ENCODE assay signal across 12 cellular contexts in genomic region chr14:68687746-68688145, GRCh38.
DNase-seq lines count a peak whose midpoint lies in the region; ATAC-seq and TF ChIP-seq lines count a peak whose summit lies in the region.
"Had no signal": no experiment of that assay in that cellular context is flagged by ENCODE, and none has a peak within 500 bp of the region (broad histone marks: within the 10 kb centered on the region; RNA-seq: fewer than 3 reads in every experiment).

No MANE protein-coding gene starts in this region.

- no peaks in the 10 kb centered on the region for H3K27me3 Mint-ChIP-seq in Calu3 (ENCODE audit: unreplicated experiment)
- H3K27me3 Mint-ChIP-seq in osteocyte (ENCODE audit: unreplicated experiment), result no peaks in the 10 kb centered on the region
- peaks cover 7% of the 10 kb centered on the region for H3K27me3 Mint-ChIP-seq in stimulated activated naive CD8-positive, alpha-beta T cell treated with anti-CD3 and anti-CD28 coated beads, Interleukin-15, amount 100 ng/mL, for 72 hours

- 0 out of 2 replicates have a peak overlapping the region, but pooled peaks have one; percentile 25 for H2AFZ ChIP-seq in PC-3 (ENCODE audit: low read length)

- H3K4me3 ChIP-seq in PC-3 (ENCODE audit: low read length) (no peak overlapping the region), epithelial cell of esophagus (ENCODE audit: low read length) (no peak overlapping the region)
- H3K4me3 ChIP-seq: ascending aorta, heart right ventricle had no signal

- ATAC-seq in PC-3 (peak; percentile 79), HG03045 (IDR thresholded peaks at IDR 0.05; ENCODE audit: unreplicated experiment) (no peak), GM21423 (IDR thresholded peaks at IDR 0.05; ENCODE audit: unreplicated experiment) (no peak)
- no peak for ATAC-seq in stimulated activated naive CD8-positive, alpha-beta T cell treated with anti-CD3 and anti-CD28 coated beads, Interleukin-15, amount 100 ng/mL, for 72 hours
- ATAC-seq: heart right ventricle, WTC11 had no signal

- BruUV-seq in Calu3 (replicated peaks; lab: Mats Ljungman, UMichigan) (no TSS peak), PC-3 (replicated peaks; lab: Mats Ljungman, UMichigan) (no TSS peak)

- H3K4me2 ChIP-seq in PC-3 (ENCODE audit: low read length), result 0 out of 2 replicates have a peak overlapping the region, but pooled peaks have one; percentile 20

- DNase-seq in Calu3, result peak; percentile 47
- peak; percentile 96 for DNase-seq in PC-3
- peak; percentile 95 for DNase-seq in epithelial cell of esophagus (ENCODE audit: low read depth)
- DNase-seq in osteocyte (ENCODE audit: extremely low spot score, unreplicated experiment), result no peak
- DNase-seq in COR-L47 (lab: John Stamatoyannopoulos, UW), result no peak
- DNase-seq in stimulated activated naive CD8-positive, alpha-beta T cell treated with anti-CD3 and anti-CD28 coated beads, Interleukin-15, amount 100 ng/mL, for 72 hours, result no peak
- DNase-seq: heart right ventricle had no signal

- TF ChIP-seq CTCF in Calu3 (IDR thresholded peaks at IDR 0.05; ENCODE audit: unreplicated experiment) (no peak), PC-3 (conservative IDR thresholded peaks at IDR 0.05; ENCODE audit: low read depth, low read length) (no peak), epithelial cell of esophagus (IDR thresholded peaks at IDR 0.05; ENCODE audit: insufficient read depth, low read depth, low read length, missing control alignments) (no peak), osteocyte (IDR thresholded peaks at IDR 0.05) (no peak)

- H3K9me3 ChIP-seq in PC-3 (ENCODE audit: low read length), result no peaks in the 10 kb centered on the region; the same call in 1 of the 2 replicates
- H3K9me3 ChIP-seq: ascending aorta, neutrophil had no signal

- CTCF ChIA-PET in Calu3 (lab: Charles Lee) (no interaction called here), PC-3 (lab: Charles Lee) (no interaction called here)

- no peaks in the 10 kb centered on the region for H3K27me3 ChIP-seq in PC-3 (ENCODE audit: low read length)
- H3K27me3 ChIP-seq: ascending aorta, heart right ventricle had no signal

- H3K4me3 Mint-ChIP-seq in Calu3 (ENCODE audit: low read depth, unreplicated experiment), result no peak overlapping the region
- H3K4me3 Mint-ChIP-seq in osteocyte (ENCODE audit: unreplicated experiment), result no peak overlapping the region
- no peak overlapping the region for H3K4me3 Mint-ChIP-seq in stimulated activated naive CD8-positive, alpha-beta T cell treated with anti-CD3 and anti-CD28 coated beads, Interleukin-15, amount 100 ng/mL, for 72 hours
- H3K4me3 Mint-ChIP-seq: WTC11 had no signal

- H3K36me3 Mint-ChIP-seq in Calu3 (ENCODE audit: insufficient read depth, unreplicated experiment) (peaks cover 3% of the 10 kb centered on the region), osteocyte (ENCODE audit: unreplicated experiment) (peaks cover 2% of the 10 kb centered on the region)
- H3K36me3 Mint-ChIP-seq: WTC11 had no signal

- intact Hi-C loops in Calu3 (cut with micrococcal nuclease; ENCODE audit: unreplicated experiment) (no loop called here), PC-3 (cut with micrococcal nuclease) (loop anchor here (1.0 to 2.0 kb wide), 2 partner anchors 89 to 275 kb away; no protein-coding TSS in a partner anchor)

- H4K20me1 ChIP-seq in PC-3 (ENCODE audit: low read length), result no peaks in the 10 kb centered on the region

- peak overlapping the region; percentile 44 for H3K9ac ChIP-seq in PC-3 (ENCODE audit: low read length)

- peak overlapping the region; percentile 40 for H3K27ac Mint-ChIP-seq in Calu3 (ENCODE audit: unreplicated experiment)
- H3K27ac Mint-ChIP-seq in osteocyte (ENCODE audit: unreplicated experiment), result peak overlapping the region; percentile 73
- H3K27ac Mint-ChIP-seq in stimulated activated naive CD8-positive, alpha-beta T cell treated with anti-CD3 and anti-CD28 coated beads, Interleukin-15, amount 100 ng/mL, for 72 hours, result peak overlapping the region in 1 of 2 donors; percentile 53
- H3K27ac Mint-ChIP-seq: WTC11 had no signal

- H3K4me1 Mint-ChIP-seq in Calu3 (ENCODE audit: low read depth, unreplicated experiment), result peaks cover 51% of the 10 kb centered on the region
- peaks cover 70% of the 10 kb centered on the region for H3K4me1 Mint-ChIP-seq in osteocyte (ENCODE audit: unreplicated experiment)
- H3K4me1 Mint-ChIP-seq in stimulated activated naive CD8-positive, alpha-beta T cell treated with anti-CD3 and anti-CD28 coated beads, Interleukin-15, amount 100 ng/mL, for 72 hours, result peaks cover 39% of the 10 kb centered on the region

- H3K4me1 ChIP-seq in PC-3 (ENCODE audit: insufficient read depth, low read length), result peaks cover 61% of the 10 kb centered on the region

- H3K36me3 ChIP-seq in PC-3 (ENCODE audit: low read depth, low read length), result 0 out of 2 replicates have a peak, but pooled peaks cover 4% of the 10 kb centered on the region
- H3K36me3 ChIP-seq: ascending aorta, heart right ventricle, neutrophil had no signal

- POLR2A ChIA-PET in PC-3 (lab: Charles Lee; ENCODE audit: unreplicated experiment), result interaction anchor here (0.6 kb wide), 1 partner anchor 51 kb away, joined by 7 read pairs; no protein-coding TSS in a partner anchor

- peak overlapping the region; percentile 77 for H3K27ac ChIP-seq in PC-3 (ENCODE audit: low read length)
- H3K27ac ChIP-seq: ascending aorta, heart right ventricle, neutrophil had no signal

- no peaks in the 10 kb centered on the region for H3K79me2 ChIP-seq in PC-3 (ENCODE audit: low read length)

- H3K9me3 Mint-ChIP-seq in Calu3 (ENCODE audit: low read depth, unreplicated experiment), result no peaks in the 10 kb centered on the region
- H3K9me3 Mint-ChIP-seq in osteocyte (ENCODE audit: unreplicated experiment), result no peaks in the 10 kb centered on the region
- H3K9me3 Mint-ChIP-seq in stimulated activated naive CD8-positive, alpha-beta T cell treated with anti-CD3 and anti-CD28 coated beads, Interleukin-15, amount 100 ng/mL, for 72 hours, result no peaks in the 10 kb centered on the region
- H3K9me3 Mint-ChIP-seq: WTC11 had no signal

- H3F3A ChIP-seq in PC-3 (ENCODE audit: low read length, unreplicated experiment), result peaks cover 8% of the 10 kb centered on the region

- H3K9me2 ChIP-seq in PC-3 (replicated peaks; ENCODE audit: low read length), result no peaks in the 10 kb centered on the region

Comparison
In these comparisons a context has a peak if more than half of its experiments do, and no peak if none do; other contexts are left out.
1. DNase-seq: peak in Calu3 (single experiment), PC-3 (single experiment) and epithelial cell of esophagus (single experiment); none in osteocyte (single experiment), COR-L47 (single experiment) and stimulated activated naive CD8-positive, alpha-beta T cell treated with anti-CD3 and anti-CD28 coated beads, Interleukin-15, amount 100 ng/mL, for 72 hours (0 of 2).